In genomic region chr5:176339304-176339703, GRCh38 we compare ENCODE assay signal across 1 cellular context.
A peak's percentile ranks its signal among the peaks of the same experiment; 100 is the strongest.
TF ChIP-seq lines count a peak whose summit lies in the region.

No MANE protein-coding gene starts in this region.

TF ChIP-seq in HepG2, 621 proteins besides CTCF, POLR2A, EP300 and RAD21:
- TF ChIP-seq NR0B2 (CRISPR knock-in tag; IDR thresholded peaks at IDR 0.05) (no peak), ZNF503 (CRISPR knock-in tag; IDR thresholded peaks at IDR 0.05) (no peak), GZF1 (CRISPR knock-in tag; IDR thresholded peaks at IDR 0.05) (no peak), SOX13 (IDR thresholded peaks at IDR 0.05) (no peak), SOX13 (CRISPR knock-in tag; conservative IDR thresholded peaks at IDR 0.05 in 1 of 2, IDR thresholded peaks at IDR 0.05 in 1 of 2) (peak in 1 of 2 experiments; percentile 36; a peak in 1 of 4 replicates), TBP (CRISPR knock-in tag; IDR thresholded peaks at IDR 0.05) (no peak), TGIF2 (CRISPR knock-in tag; IDR thresholded peaks at IDR 0.05) (no peak), ZNF576 (CRISPR knock-in tag; IDR thresholded peaks at IDR 0.05) (no peak), RXRB (CRISPR knock-in tag; IDR thresholded peaks at IDR 0.05; ENCODE audit: borderline replicate concordance) (peak; percentile 18; the same call in 1 of the 2 replicates), ZNF260 (CRISPR knock-in tag; IDR thresholded peaks at IDR 0.05; ENCODE audit: borderline replicate concordance, low read depth) (no peak), GLI4 (CRISPR knock-in tag; IDR thresholded peaks at IDR 0.05; ENCODE audit: borderline replicate concordance) (no peak), CENPT (CRISPR knock-in tag; IDR thresholded peaks at IDR 0.05; ENCODE audit: low read depth) (no peak), PAXIP1 (CRISPR knock-in tag; conservative IDR thresholded peaks at IDR 0.05) (peak; percentile 58), AKAP8 (CRISPR knock-in tag; IDR thresholded peaks at IDR 0.05) (no peak), DMAP1 (CRISPR knock-in tag; IDR thresholded peaks at IDR 0.05) (0 out of 2 replicates have a peak, but pooled peaks have one; percentile 23), SNAPC2 (CRISPR knock-in tag; IDR thresholded peaks at IDR 0.05) (no peak), ZNF280D (CRISPR knock-in tag; IDR thresholded peaks at IDR 0.05) (no peak), ZXDC (CRISPR knock-in tag; IDR thresholded peaks at IDR 0.05) (no peak), ZNF891 (CRISPR knock-in tag; IDR thresholded peaks at IDR 0.05) (no peak), RAD51 (IDR thresholded peaks at IDR 0.05; ENCODE audit: borderline replicate concordance) (no peak), SOX6 (IDR thresholded peaks at IDR 0.05) (no peak), SOX6 (CRISPR knock-in tag; IDR thresholded peaks at IDR 0.05) (peak; percentile 12; the same call in 1 of the 2 replicates), ZNF800 (CRISPR knock-in tag; IDR thresholded peaks at IDR 0.05) (no peak), SPEN (CRISPR knock-in tag; IDR thresholded peaks at IDR 0.05; ENCODE audit: low read depth) (no peak), HNF1A (IDR thresholded peaks at IDR 0.05; ENCODE audit: low read depth) (peak; percentile 58), HNF1A (CRISPR knock-in tag; IDR thresholded peaks at IDR 0.05; ENCODE audit: borderline replicate concordance) (no peak; the same call in 1 of the 2 replicates), MAFF (IDR thresholded peaks at IDR 0.05; ENCODE audit: low read depth, low read length) (no peak)
